In the genomic region with DNA sequence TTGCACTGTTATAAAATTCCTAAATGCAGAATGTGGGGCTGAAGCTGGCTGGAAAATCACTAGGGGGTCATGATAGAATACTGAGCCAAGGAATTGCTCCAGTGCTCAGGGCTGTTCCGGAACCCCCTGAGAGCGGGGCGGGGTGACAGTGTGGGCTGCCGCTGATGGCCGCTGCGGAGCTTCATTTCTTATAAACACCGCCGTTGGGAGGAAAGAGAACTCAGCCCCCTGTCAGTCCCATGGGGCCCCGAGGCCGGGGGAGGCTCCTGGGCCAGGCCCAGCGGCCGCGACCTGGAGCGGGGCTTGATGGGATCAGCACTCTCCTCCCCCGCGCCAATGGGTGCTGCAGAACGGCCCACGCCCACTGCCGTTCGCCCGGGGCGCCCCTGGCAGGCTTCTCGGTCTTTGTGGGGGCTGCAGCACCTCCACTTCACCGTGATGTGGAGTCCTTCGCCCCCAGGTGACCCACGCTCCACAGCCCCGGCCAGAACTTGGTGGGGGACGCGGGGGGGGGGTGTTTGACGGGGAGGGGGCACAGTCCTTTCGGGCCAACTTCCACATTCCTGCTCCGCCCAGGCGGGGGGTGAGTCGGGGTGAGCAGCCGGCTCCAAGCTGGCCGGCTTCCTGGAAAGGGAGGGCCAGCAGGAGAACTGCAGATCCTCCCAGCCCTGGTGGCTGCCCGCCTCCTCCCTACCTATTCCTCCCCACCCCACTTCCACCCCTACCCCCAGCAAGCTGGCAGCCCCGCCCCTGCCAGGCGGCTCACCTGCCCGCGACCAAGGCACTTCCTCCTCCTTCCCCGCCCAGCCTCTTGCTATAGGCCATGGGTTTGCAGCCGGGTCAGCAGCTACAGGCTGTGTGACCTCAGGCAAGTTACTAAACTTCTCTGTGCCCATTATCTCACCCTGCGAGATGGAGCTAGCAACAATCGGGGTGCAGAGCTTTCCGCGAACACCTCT, we compare ENCODE assay signal across 1 cellular context.
A peak's percentile ranks its signal among the peaks of the same experiment; 100 is the strongest.
TF ChIP-seq lines count a peak whose summit lies in the region.

No MANE protein-coding gene starts in this region.

TF ChIP-seq in HepG2, 621 proteins besides CTCF, POLR2A, EP300 and RAD21 (continued from another document and continues in another):
- TF ChIP-seq ZSCAN9 (CRISPR knock-in tag; IDR thresholded peaks at IDR 0.05; ENCODE audit: borderline replicate concordance) (peak; percentile 38; the same call in 1 of the 2 replicates), CBX2 (IDR thresholded peaks at IDR 0.05; ENCODE audit: low read depth, low read length) (no peak), CBX2 (CRISPR knock-in tag; IDR thresholded peaks at IDR 0.05; ENCODE audit: low read depth) (no peak), ZNF883 (CRISPR knock-in tag; IDR thresholded peaks at IDR 0.05; ENCODE audit: not compliant biosample characterization) (peak; percentile 39), ZBTB38 (CRISPR knock-in tag; IDR thresholded peaks at IDR 0.05) (no peak; the same call in 1 of the 2 replicates), ZNF766 (CRISPR knock-in tag; IDR thresholded peaks at IDR 0.05; ENCODE audit: borderline replicate concordance) (no peak), KAT7 (CRISPR knock-in tag; IDR thresholded peaks at IDR 0.05; ENCODE audit: borderline replicate concordance) (no peak; the same call in 1 of the 2 replicates), JARID2 (CRISPR knock-in tag; IDR thresholded peaks at IDR 0.05; ENCODE audit: insufficient replicate concordance) (no peak), ARHGAP35 (CRISPR knock-in tag; IDR thresholded peaks at IDR 0.05; ENCODE audit: borderline replicate concordance) (peak; percentile 60; the same call in 1 of the 2 replicates), NCOA5 (CRISPR knock-in tag; IDR thresholded peaks at IDR 0.05) (no peak), SRF (IDR thresholded peaks at IDR 0.05; ENCODE audit: low read depth, low read length) (no peak), ZNF235 (CRISPR knock-in tag; IDR thresholded peaks at IDR 0.05; ENCODE audit: borderline replicate concordance) (no peak), HNF4G (IDR thresholded peaks at IDR 0.05; ENCODE audit: borderline replicate concordance, low read depth, low read length) (peak; percentile 27; the same call in 1 of the 2 replicates), HNF4G (CRISPR knock-in tag; IDR thresholded peaks at IDR 0.05; ENCODE audit: borderline replicate concordance, low read depth) (no peak), NCOA1 (CRISPR knock-in tag; IDR thresholded peaks at IDR 0.05) (0 out of 2 replicates have a peak, but pooled peaks have one; percentile 54), MZF1 (CRISPR knock-in tag; IDR thresholded peaks at IDR 0.05; ENCODE audit: borderline replicate concordance) (no peak), ZNF101 (CRISPR knock-in tag; IDR thresholded peaks at IDR 0.05; ENCODE audit: borderline replicate concordance, low read depth) (no peak), BHLHE40 (IDR thresholded peaks at IDR 0.05; ENCODE audit: low read length) (no peak), CBX1 (IDR thresholded peaks at IDR 0.05; ENCODE audit: low read depth) (no peak), SIN3A (IDR thresholded peaks at IDR 0.05; ENCODE audit: borderline replicate concordance, low read depth, low read length) (no peak), GATAD1 (CRISPR knock-in tag; IDR thresholded peaks at IDR 0.05) (peak; percentile 20; the same call in 1 of the 2 replicates), HIVEP1 (CRISPR knock-in tag; IDR thresholded peaks at IDR 0.05) (peak; percentile 69), THYN1 (CRISPR knock-in tag; IDR thresholded peaks at IDR 0.05; ENCODE audit: borderline replicate concordance, low read depth) (no peak), NFRKB (IDR thresholded peaks at IDR 0.05) (no peak), HDAC2 (CRISPR knock-in tag; IDR thresholded peaks at IDR 0.05) (peak; percentile 21; the same call in 1 of the 2 replicates), ZNF430 (CRISPR knock-in tag; IDR thresholded peaks at IDR 0.05) (no peak; the same call in 1 of the 2 replicates), KDM2A (CRISPR knock-in tag; IDR thresholded peaks at IDR 0.05; ENCODE audit: borderline replicate concordance, low read depth) (peak; percentile 55), ZNF570 (CRISPR knock-in tag; IDR thresholded peaks at IDR 0.05; ENCODE audit: borderline replicate concordance) (no peak)
- TF ChIP-seq, protein P1, sequence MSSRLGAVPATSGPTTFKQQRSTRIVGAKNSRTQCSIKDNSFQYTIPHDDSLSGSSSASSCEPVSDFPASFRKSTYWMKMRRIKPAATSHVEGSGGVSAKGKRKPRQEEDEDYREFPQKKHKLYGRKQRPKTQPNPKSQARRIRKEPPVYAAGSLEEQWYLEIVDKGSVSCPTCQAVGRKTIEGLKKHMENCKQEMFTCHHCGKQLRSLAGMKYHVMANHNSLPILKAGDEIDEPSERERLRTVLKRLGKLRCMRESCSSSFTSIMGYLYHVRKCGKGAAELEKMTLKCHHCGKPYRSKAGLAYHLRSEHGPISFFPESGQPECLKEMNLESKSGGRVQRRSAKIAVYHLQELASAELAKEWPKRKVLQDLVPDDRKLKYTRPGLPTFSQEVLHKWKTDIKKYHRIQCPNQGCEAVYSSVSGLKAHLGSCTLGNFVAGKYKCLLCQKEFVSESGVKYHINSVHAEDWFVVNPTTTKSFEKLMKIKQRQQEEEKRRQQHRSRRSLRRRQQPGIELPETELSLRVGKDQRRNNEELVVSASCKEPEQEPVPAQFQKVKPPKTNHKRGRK (CRISPR knock-in tag; IDR thresholded peaks at IDR 0.05): no peak
- TF ChIP-seq, protein P2, sequence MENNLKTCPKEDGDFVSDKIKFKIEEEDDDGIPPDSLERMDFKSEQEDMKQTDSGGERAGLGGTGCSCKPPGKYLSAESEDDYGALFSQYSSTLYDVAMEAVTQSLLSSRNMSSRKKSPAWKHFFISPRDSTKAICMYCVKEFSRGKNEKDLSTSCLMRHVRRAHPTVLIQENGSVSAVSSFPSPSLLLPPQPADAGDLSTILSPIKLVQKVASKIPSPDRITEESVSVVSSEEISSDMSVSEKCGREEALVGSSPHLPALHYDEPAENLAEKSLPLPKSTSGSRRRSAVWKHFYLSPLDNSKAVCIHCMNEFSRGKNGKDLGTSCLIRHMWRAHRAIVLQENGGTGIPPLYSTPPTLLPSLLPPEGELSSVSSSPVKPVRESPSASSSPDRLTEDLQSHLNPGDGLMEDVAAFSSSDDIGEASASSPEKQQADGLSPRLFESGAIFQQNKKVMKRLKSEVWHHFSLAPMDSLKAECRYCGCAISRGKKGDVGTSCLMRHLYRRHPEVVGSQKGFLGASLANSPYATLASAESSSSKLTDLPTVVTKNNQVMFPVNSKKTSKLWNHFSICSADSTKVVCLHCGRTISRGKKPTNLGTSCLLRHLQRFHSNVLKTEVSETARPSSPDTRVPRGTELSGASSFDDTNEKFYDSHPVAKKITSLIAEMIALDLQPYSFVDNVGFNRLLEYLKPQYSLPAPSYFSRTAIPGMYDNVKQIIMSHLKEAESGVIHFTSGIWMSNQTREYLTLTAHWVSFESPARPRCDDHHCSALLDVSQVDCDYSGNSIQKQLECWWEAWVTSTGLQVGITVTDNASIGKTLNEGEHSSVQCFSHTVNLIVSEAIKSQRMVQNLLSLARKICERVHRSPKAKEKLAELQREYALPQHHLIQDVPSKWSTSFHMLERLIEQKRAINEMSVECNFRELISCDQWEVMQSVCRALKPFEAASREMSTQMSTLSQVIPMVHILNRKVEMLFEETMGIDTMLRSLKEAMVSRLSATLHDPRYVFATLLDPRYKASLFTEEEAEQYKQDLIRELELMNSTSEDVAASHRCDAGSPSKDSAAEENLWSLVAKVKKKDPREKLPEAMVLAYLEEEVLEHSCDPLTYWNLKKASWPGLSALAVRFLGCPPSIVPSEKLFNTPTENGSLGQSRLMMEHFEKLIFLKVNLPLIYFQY (CRISPR knock-in tag; IDR thresholded peaks at IDR 0.05; ENCODE audit: borderline replicate concordance): peak; percentile 82
- TF ChIP-seq, protein P3, sequence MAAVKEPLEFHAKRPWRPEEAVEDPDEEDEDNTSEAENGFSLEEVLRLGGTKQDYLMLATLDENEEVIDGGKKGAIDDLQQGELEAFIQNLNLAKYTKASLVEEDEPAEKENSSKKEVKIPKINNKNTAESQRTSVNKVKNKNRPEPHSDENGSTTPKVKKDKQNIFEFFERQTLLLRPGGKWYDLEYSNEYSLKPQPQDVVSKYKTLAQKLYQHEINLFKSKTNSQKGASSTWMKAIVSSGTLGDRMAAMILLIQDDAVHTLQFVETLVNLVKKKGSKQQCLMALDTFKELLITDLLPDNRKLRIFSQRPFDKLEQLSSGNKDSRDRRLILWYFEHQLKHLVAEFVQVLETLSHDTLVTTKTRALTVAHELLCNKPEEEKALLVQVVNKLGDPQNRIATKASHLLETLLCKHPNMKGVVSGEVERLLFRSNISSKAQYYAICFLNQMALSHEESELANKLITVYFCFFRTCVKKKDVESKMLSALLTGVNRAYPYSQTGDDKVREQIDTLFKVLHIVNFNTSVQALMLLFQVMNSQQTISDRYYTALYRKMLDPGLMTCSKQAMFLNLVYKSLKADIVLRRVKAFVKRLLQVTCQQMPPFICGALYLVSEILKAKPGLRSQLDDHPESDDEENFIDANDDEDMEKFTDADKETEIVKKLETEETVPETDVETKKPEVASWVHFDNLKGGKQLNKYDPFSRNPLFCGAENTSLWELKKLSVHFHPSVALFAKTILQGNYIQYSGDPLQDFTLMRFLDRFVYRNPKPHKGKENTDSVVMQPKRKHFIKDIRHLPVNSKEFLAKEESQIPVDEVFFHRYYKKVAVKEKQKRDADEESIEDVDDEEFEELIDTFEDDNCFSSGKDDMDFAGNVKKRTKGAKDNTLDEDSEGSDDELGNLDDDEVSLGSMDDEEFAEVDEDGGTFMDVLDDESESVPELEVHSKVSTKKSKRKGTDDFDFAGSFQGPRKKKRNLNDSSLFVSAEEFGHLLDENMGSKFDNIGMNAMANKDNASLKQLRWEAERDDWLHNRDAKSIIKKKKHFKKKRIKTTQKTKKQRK (IDR thresholded peaks at IDR 0.05; ENCODE audit: low read length): no peak
- TF ChIP-seq, protein P4, sequence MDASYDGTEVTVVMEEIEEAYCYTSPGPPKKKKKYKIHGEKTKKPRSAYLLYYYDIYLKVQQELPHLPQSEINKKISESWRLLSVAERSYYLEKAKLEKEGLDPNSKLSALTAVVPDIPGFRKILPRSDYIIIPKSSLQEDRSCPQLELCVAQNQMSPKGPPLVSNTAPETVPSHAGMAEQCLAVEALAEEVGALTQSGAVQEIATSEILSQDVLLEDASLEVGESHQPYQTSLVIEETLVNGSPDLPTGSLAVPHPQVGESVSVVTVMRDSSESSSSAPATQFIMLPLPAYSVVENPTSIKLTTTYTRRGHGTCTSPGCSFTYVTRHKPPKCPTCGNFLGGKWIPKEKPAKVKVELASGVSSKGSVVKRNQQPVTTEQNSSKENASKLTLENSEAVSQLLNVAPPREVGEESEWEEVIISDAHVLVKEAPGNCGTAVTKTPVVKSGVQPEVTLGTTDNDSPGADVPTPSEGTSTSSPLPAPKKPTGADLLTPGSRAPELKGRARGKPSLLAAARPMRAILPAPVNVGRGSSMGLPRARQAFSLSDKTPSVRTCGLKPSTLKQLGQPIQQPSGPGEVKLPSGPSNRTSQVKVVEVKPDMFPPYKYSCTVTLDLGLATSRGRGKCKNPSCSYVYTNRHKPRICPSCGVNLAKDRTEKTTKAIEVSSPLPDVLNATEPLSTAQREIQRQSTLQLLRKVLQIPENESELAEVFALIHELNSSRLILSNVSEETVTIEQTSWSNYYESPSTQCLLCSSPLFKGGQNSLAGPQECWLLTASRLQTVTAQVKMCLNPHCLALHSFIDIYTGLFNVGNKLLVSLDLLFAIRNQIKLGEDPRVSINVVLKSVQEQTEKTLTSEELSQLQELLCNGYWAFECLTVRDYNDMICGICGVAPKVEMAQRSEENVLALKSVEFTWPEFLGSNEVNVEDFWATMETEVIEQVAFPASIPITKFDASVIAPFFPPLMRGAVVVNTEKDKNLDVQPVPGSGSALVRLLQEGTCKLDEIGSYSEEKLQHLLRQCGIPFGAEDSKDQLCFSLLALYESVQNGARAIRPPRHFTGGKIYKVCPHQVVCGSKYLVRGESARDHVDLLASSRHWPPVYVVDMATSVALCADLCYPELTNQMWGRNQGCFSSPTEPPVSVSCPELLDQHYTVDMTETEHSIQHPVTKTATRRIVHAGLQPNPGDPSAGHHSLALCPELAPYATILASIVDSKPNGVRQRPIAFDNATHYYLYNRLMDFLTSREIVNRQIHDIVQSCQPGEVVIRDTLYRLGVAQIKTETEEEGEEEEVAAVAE (CRISPR knock-in tag; IDR thresholded peaks at IDR 0.05; ENCODE audit: borderline replicate concordance): 0 out of 2 replicates have a peak, but pooled peaks have one; percentile 26
- TF ChIP-seq, protein P5, sequence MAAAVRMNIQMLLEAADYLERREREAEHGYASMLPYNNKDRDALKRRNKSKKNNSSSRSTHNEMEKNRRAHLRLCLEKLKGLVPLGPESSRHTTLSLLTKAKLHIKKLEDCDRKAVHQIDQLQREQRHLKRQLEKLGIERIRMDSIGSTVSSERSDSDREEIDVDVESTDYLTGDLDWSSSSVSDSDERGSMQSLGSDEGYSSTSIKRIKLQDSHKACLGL (CRISPR knock-in tag; IDR thresholded peaks at IDR 0.05): 0 out of 2 replicates have a peak, but pooled peaks have one; percentile 10
- TF ChIP-seq, protein P6, sequence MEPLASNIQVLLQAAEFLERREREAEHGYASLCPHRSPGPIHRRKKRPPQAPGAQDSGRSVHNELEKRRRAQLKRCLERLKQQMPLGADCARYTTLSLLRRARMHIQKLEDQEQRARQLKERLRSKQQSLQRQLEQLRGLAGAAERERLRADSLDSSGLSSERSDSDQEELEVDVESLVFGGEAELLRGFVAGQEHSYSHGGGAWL (CRISPR knock-in tag; IDR thresholded peaks at IDR 0.05): no peak
- TF ChIP-seq, protein P7, sequence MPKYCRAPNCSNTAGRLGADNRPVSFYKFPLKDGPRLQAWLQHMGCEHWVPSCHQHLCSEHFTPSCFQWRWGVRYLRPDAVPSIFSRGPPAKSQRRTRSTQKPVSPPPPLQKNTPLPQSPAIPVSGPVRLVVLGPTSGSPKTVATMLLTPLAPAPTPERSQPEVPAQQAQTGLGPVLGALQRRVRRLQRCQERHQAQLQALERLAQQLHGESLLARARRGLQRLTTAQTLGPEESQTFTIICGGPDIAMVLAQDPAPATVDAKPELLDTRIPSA (CRISPR knock-in tag; IDR thresholded peaks at IDR 0.05; ENCODE audit: borderline replicate concordance): no peak
- TF ChIP-seq, protein P8, sequence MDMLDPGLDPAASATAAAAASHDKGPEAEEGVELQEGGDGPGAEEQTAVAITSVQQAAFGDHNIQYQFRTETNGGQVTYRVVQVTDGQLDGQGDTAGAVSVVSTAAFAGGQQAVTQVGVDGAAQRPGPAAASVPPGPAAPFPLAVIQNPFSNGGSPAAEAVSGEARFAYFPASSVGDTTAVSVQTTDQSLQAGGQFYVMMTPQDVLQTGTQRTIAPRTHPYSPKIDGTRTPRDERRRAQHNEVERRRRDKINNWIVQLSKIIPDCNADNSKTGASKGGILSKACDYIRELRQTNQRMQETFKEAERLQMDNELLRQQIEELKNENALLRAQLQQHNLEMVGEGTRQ (IDR thresholded peaks at IDR 0.05; ENCODE audit: low read depth, low read length): no peak
- TF ChIP-seq, protein P8 (CRISPR knock-in tag; IDR thresholded peaks at IDR 0.05; ENCODE audit: borderline replicate concordance): no peak
